ENCODE assay signal across 8 cellular contexts in genomic region chr1:63317007-63317813, GRCh38. TPM values are rescaled to one million over a fixed set of nuclear protein-coding genes. Genes with fewer than 3 reads are reported as not detected.
DNase-seq lines count a peak whose midpoint lies in the region; ATAC-seq and TF ChIP-seq lines count a peak whose summit lies in the region.

No MANE protein-coding gene starts in this region.

- H4K20me1 ChIP-seq in SU-DHL-6 (ENCODE audit: low read depth, low read length), result no peaks in the 10 kb centered on the region

- H3K36me3 ChIP-seq in SU-DHL-6 (ENCODE audit: low read length), result no peaks in the 10 kb centered on the region

- peak overlapping the region; percentile 84 for H3K4me2 ChIP-seq in SU-DHL-6 (ENCODE audit: low read depth, low read length, poor library complexity, severe bottlenecking)

- no peaks in the 10 kb centered on the region for H3K9me3 ChIP-seq in SU-DHL-6 (ENCODE audit: insufficient read depth, low read length)

- TF ChIP-seq CTCF in GM12875 (IDR thresholded peaks at IDR 0.05; ENCODE audit: borderline replicate concordance, insufficient read depth, low read depth, low read length) (peak; percentile 79), NB4 (IDR thresholded peaks at IDR 0.05; ENCODE audit: low read depth, low read length) (peak; percentile 57), SU-DHL-6 (IDR thresholded peaks at IDR 0.05; ENCODE audit: insufficient read depth, low read length, poor library complexity, severe bottlenecking) (peak; percentile 69)

- no peaks in the 10 kb centered on the region for H3K9me2 ChIP-seq in SU-DHL-6 (replicated peaks; ENCODE audit: insufficient read depth, low read length)

- no peaks in the 10 kb centered on the region for H3K79me2 ChIP-seq in SU-DHL-6 (ENCODE audit: insufficient read depth, low read length)

- H3K27me3 ChIP-seq in SU-DHL-6 (ENCODE audit: low read length), result no peaks in the 10 kb centered on the region

- DNase-seq in NB4 (ENCODE audit: low read depth) (peak; percentile 83), cerebellar cortex (ENCODE audit: low spot score) (peak; percentile 46), left lobe of liver (ENCODE audit: low spot score) (peak; percentile 68)
- DNase-seq in stimulated activated CD4-positive, alpha-beta T cell treated with anti-CD3 and anti-CD28 coated beads, TNF-alpha, amount 100 ng/mL, for 24 hours (ENCODE audit: low read depth in 3 of 3), result peak in 2 of 3 experiments; percentile 32 to 63
- no peak for DNase-seq in effector CD8-positive, alpha-beta T cell (lab: John Stamatoyannopoulos, UW)

- H3F3A ChIP-seq in SU-DHL-6 (ENCODE audit: insufficient read depth), result no peaks in the 10 kb centered on the region

- H2AFZ ChIP-seq in SU-DHL-6 (ENCODE audit: low read depth, low read length, severe bottlenecking), result peak overlapping the region; percentile 96

- H3K4me3 ChIP-seq in GM12875 (ENCODE audit: low read depth, low read length), result peak overlapping the region; percentile 46
- peak overlapping the region; percentile 28 for H3K4me3 ChIP-seq in NB4 (ENCODE audit: low read depth, low read length)
- H3K4me3 ChIP-seq in SU-DHL-6 (ENCODE audit: insufficient read depth, low read length, poor library complexity, severe bottlenecking), result peak overlapping the region; percentile 71

- no peak for TF ChIP-seq POLR2A in NB4 (IDR thresholded peaks at IDR 0.05; ENCODE audit: extremely low read depth, insufficient read length)

- peak; percentile 71 for ATAC-seq in HG02642 (IDR thresholded peaks at IDR 0.05; ENCODE audit: poor library complexity, unreplicated experiment)
- peak; percentile 95 for ATAC-seq in left lobe of liver

- H3K9ac ChIP-seq in SU-DHL-6 (ENCODE audit: low read length), result peak overlapping the region; percentile 73

- peak overlapping the region; percentile 31; the same call in 1 of the 2 replicates for H3K27ac ChIP-seq in SU-DHL-6 (ENCODE audit: low read depth, low read length)

RNA-seq across cellular contexts. Expression of gene FOXD3, which starts 5.2 kb away (rescaled TPM):
- 0.15 TPM for total RNA-seq in left lobe of liver

RNA-seq across cellular contexts. Expression of gene ALG6, which starts 50.2 kb away (rescaled TPM):
- 5.4 TPM for total RNA-seq in left lobe of liver
